In the genomic region with DNA sequence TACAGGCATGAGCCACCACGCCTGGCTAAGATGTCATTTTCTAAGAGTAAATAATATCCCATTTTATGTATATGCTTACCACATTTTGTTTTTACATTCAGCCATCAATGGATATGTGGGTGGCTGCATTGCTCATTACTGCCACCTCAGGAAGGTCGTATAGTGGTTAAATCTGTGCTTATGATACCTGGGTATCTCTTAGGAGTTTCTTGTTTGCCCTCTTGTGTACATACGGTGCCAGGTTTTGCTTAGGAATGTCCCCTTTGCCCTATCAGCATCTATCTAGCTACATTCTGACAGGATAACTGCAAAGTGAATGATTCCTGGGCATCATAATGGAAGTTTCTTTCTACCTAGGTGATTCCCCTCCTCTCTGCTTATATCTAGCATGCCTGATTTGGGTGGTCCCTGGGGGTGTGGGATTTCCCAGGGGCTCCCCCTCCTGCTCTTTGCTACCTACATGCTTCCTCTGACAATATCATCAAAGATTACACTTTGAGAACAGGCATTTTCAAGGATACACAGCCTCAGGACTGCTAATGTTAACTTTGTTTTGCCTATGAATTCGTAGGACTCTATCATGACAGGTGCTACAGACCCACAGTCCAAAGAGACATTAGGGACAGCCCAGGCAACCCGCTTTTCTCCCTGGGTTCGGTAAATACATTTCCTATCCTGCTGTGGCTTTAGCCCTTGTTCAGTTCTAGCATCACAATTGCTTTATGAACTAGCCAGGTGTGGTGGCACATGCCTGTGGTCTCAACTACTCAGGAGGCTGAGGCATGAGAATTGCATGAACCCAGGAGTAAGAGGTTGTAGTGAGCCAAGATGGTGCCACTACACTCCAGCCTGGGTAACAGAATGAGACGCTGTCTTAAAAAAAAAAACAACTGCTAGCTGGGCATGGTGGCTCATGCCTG, we compare ENCODE assay signal across 2 cellular contexts. TPM values are rescaled to one million over a fixed set of nuclear protein-coding genes. Genes with fewer than 3 reads are reported as not detected.
"Had no signal": no experiment of that assay in that cellular context is flagged by ENCODE, and none has a peak within 500 bp of the region (broad histone marks: within the 10 kb centered on the region; RNA-seq: fewer than 3 reads in every experiment).

No MANE protein-coding gene starts in this region.

RNA-seq across cellular contexts. Expression of a gene that starts 19.3 kb away (rescaled TPM):
- polyA plus RNA-seq: cardiac muscle cell had no signal

RNA-seq across cellular contexts. Expression of a gene that starts 30.9 kb away (rescaled TPM):
- total RNA-seq: ascending aorta had no signal
